14 cellular contexts compared by ENCODE assay signal in the genomic region with DNA sequence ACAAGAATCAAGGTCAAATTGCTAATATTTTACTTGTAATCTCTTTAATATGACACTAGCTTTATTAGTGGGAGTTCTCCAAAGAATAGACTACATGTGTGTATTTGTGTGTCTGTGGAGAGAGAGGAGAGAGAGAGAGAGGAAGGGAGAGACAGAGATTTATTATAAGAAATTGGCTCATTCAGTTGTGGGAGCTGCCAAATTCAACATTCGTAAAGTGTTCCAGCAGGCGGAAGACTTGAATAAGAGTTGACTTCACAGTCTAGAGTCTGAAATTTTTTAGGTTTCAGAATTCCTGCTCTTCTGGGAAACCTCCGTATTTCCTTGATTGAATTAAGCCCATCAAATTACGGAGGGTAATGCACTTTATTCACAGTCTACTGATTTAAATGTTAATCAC. TPM values are rescaled to one million over a fixed set of nuclear protein-coding genes. Genes with fewer than 3 reads are reported as not detected.
A peak's percentile ranks its signal among the peaks of the same experiment; 100 is the strongest.
DNase-seq lines count a peak whose midpoint lies in the region; ATAC-seq and TF ChIP-seq lines count a peak whose summit lies in the region.
"Had no signal": no experiment of that assay in that cellular context is flagged by ENCODE, and none has a peak within 500 bp of the region (broad histone marks: within the 10 kb centered on the region; RNA-seq: fewer than 3 reads in every experiment).

No MANE protein-coding gene starts in this region.

- H3K9me3 ChIP-seq in mucosa of descending colon: no peaks in the 10 kb centered on the region
- H3K9me3 ChIP-seq: body of pancreas had no signal

- CTCF ChIA-PET in BJ (lab: Yijun Ruan, JAX): interaction anchor here (1.2 to 7.1 kb wide), 5 partner anchors 10 to 102 kb away, joined by 3 to 109 read pairs (median 5); no protein-coding TSS in a partner anchor

- TF ChIP-seq CTCF in BJ (IDR thresholded peaks at IDR 0.05; ENCODE audit: insufficient read depth, low read depth, low read length) (0 out of 2 replicates have a peak, but pooled peaks have one; percentile 3), VCaP (conservative IDR thresholded peaks at IDR 0.05) (no peak), foreskin fibroblast (IDR thresholded peaks at IDR 0.05; ENCODE audit: low read depth, low read length) (no peak), mucosa of descending colon (IDR thresholded peaks at IDR 0.05) (no peak)

- peak overlapping the region; percentile 58 for H3K27ac ChIP-seq in VCaP
- H3K27ac ChIP-seq: BLaER1 treated with 17β-estradiol and CSF1 and Interleukin-3, amounts not matched to agents 10 nM and 100 nM had no signal

- no peaks in the 10 kb centered on the region for H3K27me3 ChIP-seq in BJ (ENCODE audit: control insufficient read depth, insufficient read depth, low read length)
- H3K27me3 ChIP-seq: BLaER1 treated with 17β-estradiol and CSF1 and Interleukin-3, amounts not matched to agents 10 nM and 100 nM; body of pancreas had no signal

- POLR2A ChIA-PET in BJ (lab: Charles Lee): no interaction called here

- intact Hi-C loops in mucosa of descending colon (cut with DNase I, micrococcal nuclease): loop anchor here (10.0 kb wide), 4 partner anchors 98 to 372 kb away; no protein-coding TSS in a partner anchor

- H3K4me3 ChIP-seq in BJ (ENCODE audit: low read depth, low read length): no peak overlapping the region
- H3K4me3 ChIP-seq in foreskin fibroblast (ENCODE audit: low read depth in 1 of 2, low read length in 2 of 2): no peak overlapping the region
- no peak overlapping the region for H3K4me3 ChIP-seq in mucosa of descending colon
- H3K4me3 ChIP-seq: BLaER1 treated with 17β-estradiol and CSF1 and Interleukin-3, amounts not matched to agents 10 nM and 100 nM; body of pancreas had no signal

- ATAC-seq in mucosa of descending colon: peak; percentile 23
- no peak for ATAC-seq in HG03565 (IDR thresholded peaks at IDR 0.05; ENCODE audit: unreplicated experiment)
- ATAC-seq: body of pancreas; stimulated activated memory B cell treated with anti-CD40 and anti-IgM and Interleukin-4, amounts not matched to agents 10 μg/mL and 1 μg/mL and 100 μg/mL, for 72 hours had no signal

- peak; percentile 33 for DNase-seq in BJ (ENCODE audit: low read depth)
- DNase-seq in foreskin fibroblast: peak; percentile 39 to 80
- DNase-seq in mucosa of descending colon: peak in 1 of 3 donors; percentile 40
- no peak for DNase-seq in NCI-H446 (lab: John Stamatoyannopoulos, UW)
- DNase-seq in SK-N-DZ (ENCODE audit: low spot score): no peak
- DNase-seq in GDM1 (lab: John Stamatoyannopoulos, UW): no peak
- DNase-seq: retina; RPMI8226; stimulated activated CD4-positive, alpha-beta T cell treated with anti-CD3 and anti-CD28 coated beads, Interleukin-4, amount 100 ng/mL, for 1 hour had no signal

- H3K4me1 ChIP-seq in mucosa of descending colon (ENCODE audit: low read depth): peaks cover 5% of the 10 kb centered on the region

- no peaks in the 10 kb centered on the region for H3K36me3 ChIP-seq in BJ (ENCODE audit: control insufficient read depth, insufficient read depth, low read length)
- H3K36me3 ChIP-seq in mucosa of descending colon (ENCODE audit: low read depth): no peaks in the 10 kb centered on the region
- H3K36me3 ChIP-seq: BLaER1 treated with 17β-estradiol and CSF1 and Interleukin-3, amounts not matched to agents 10 nM and 100 nM had no signal

RNA-seq across cellular contexts. Expression of gene CLDN1, which starts 4.7 kb away (rescaled TPM):
- 1.3 and 1.7 TPM in 2 replicates for polyA plus RNA-seq in BJ (2011; rRNA removed)
- 0.87 and 1.00 TPM in 2 replicates for polyA minus RNA-seq in BJ (2011; rRNA and poly(A)+ RNA removed)
- 1 to 10 TPM in 1 of 3 donors, under 1 TPM in 2; 0.57 to 4.3 (median 0.78) TPM for total RNA-seq in mucosa of descending colon
- polyA plus RNA-seq in SK-N-DZ (2014; cell fraction: cytosol; rRNA removed): not detected in 2 replicates
- not detected in 2 replicates for polyA plus RNA-seq in SK-N-DZ (2014; cell fraction: nucleus; rRNA removed)

Comparison
In these comparisons a context has a peak if more than half of its experiments do, and no peak if none do; other contexts are left out.
1. DNase-seq: peak in BJ (single experiment) and foreskin fibroblast (2 of 2); none in NCI-H446 (0 of 2), SK-N-DZ (single experiment) and GDM1 (single experiment).